10 cellular contexts compared by ENCODE assay signal in the genomic region with DNA sequence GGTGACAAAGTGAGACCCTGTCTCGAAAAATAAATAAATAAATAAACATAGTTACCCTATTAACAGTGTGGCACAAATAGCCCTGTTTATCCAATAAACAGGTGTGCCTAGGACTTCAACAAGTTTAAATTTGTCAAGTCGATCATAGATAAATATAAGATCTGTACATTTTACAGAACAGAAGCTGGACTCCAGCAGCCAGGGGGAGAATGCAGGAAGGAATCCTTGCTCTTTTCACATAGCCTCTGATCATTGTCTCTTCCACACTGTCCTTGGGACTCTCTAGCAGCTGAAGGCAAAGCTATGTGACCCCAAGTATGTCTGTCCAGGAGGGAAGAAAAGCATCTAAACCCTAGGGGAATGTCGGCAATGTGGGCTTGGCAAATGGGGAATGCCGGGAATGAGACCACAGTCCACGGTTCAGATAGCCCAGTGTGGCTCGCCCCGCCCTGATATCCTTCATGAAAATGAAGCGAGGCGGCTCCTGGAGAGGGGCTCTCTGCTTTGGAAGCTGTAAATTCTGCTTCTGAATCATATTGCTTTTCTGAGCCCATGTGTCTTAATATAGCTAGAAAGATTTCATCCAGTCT. TPM values are rescaled to one million over a fixed set of nuclear protein-coding genes. Genes with fewer than 3 reads are reported as not detected.
DNase-seq lines count a peak whose midpoint lies in the region; ATAC-seq, FAIRE-seq and TF ChIP-seq lines count a peak whose summit lies in the region.
"Had no signal": no experiment of that assay in that cellular context is flagged by ENCODE, and none has a peak within 500 bp of the region (broad histone marks: within the 10 kb centered on the region; RNA-seq: fewer than 3 reads in every experiment).

No MANE protein-coding gene starts in this region.

- peaks cover 12% of the 10 kb centered on the region for H3K4me1 ChIP-seq in left ventricle myocardium inferior
- H3K4me1 ChIP-seq in K562 (replicated peaks in 1 of 2; ENCODE audit: control insufficient read depth in 2 of 2, insufficient read depth in 2 of 2, low read length in 2 of 2): peaks cover 0 to 9% of the 10 kb centered on the region in 2 experiments; a peak in 4 of 5 replicates
- peaks cover 8% of the 10 kb centered on the region for H3K4me1 ChIP-seq in mesenchymal stem cell (ENCODE audit: control insufficient read depth, insufficient read depth, low read depth, low read length)

- H3K4ac ChIP-seq in mesenchymal stem cell (ENCODE audit: low read depth in 1 of 2, low read length in 2 of 2): no peak overlapping the region

- no peaks in the 10 kb centered on the region for H3K79me2 ChIP-seq in K562 (ENCODE audit: control insufficient read depth, insufficient read depth, low read length)

- H3K18ac ChIP-seq in mesenchymal stem cell (ENCODE audit: low read depth in 1 of 2, low read length in 2 of 2): peak overlapping the region in 1 of 2 experiments; percentile 57

- H3K9me3 ChIP-seq in left ventricle myocardium inferior (replicated peaks): no peaks in the 10 kb centered on the region
- H3K9me3 ChIP-seq in K562 (replicated peaks; ENCODE audit: control insufficient read depth, insufficient read depth, low read depth, low read length): no peaks in the 10 kb centered on the region
- H3K9me3 ChIP-seq in mesenchymal stem cell (ENCODE audit: control insufficient read depth, low read length): no peaks in the 10 kb centered on the region

- H3K9ac ChIP-seq in K562 (ENCODE audit: insufficient read depth in 1 of 2, low read depth in 2 of 2, low read length in 2 of 2): peak overlapping the region in 1 of 2 experiments; percentile 63; a peak in 1 of 4 replicates
- H3K9ac ChIP-seq in mesenchymal stem cell (ENCODE audit: low read length): peak overlapping the region; percentile 51

- H3K36me3 ChIP-seq in left ventricle myocardium inferior (no peaks in the 10 kb centered on the region), K562 (ENCODE audit: control insufficient read depth, insufficient read depth, low read length) (no peaks in the 10 kb centered on the region), mesenchymal stem cell (ENCODE audit: control insufficient read depth in 1 of 2, insufficient read depth in 2 of 2, low read depth in 1 of 2, low read length in 2 of 2) (no peaks in the 10 kb centered on the region)

- no peak overlapping the region for H2BK120ac ChIP-seq in mesenchymal stem cell (ENCODE audit: low read depth, low read length)

- TF ChIP-seq POLR2A in K562 (conservative IDR thresholded peaks at IDR 0.05): no peak

- TF ChIP-seq RAD21 in K562 (CRISPR knock-in tag; conservative IDR thresholded peaks at IDR 0.05 in 1 of 2, IDR thresholded peaks at IDR 0.05 in 1 of 2): no peak

- no peak overlapping the region for H2BK15ac ChIP-seq in mesenchymal stem cell (ENCODE audit: low read depth, poor library complexity, severe bottlenecking)

- peak overlapping the region in 1 of 2 experiments; percentile 78 for H2BK12ac ChIP-seq in mesenchymal stem cell (ENCODE audit: low read length in 2 of 2)

- H3K14ac ChIP-seq in mesenchymal stem cell (ENCODE audit: low read length in 2 of 2): no peak overlapping the region

- H3K4me3 ChIP-seq in left ventricle myocardium inferior (no peak overlapping the region), K562 (no peak overlapping the region), mesenchymal stem cell (ENCODE audit: insufficient read depth in 1 of 2, low read depth in 1 of 2, low read length in 2 of 2) (no peak overlapping the region)

- H3K4me2 ChIP-seq in K562 (ENCODE audit: insufficient read depth, low read length) (peak overlapping the region; percentile 44), mesenchymal stem cell (ENCODE audit: low read length, poor library complexity, severe bottlenecking) (peak overlapping the region; percentile 50)

- POLR2A ChIA-PET in K562 (lab: Yijun Ruan, JAX): interaction anchor here (0.6 to 1.4 kb wide), 2 partner anchors 15 to 118 kb away, joined by 3 to 4 read pairs; no protein-coding TSS in a partner anchor

- no peak for DNase-seq in Right ventricle myocardium inferior (ENCODE audit: missing footprints)
- DNase-seq in left ventricle myocardium inferior: no peak
- peak in 2 of 4 experiments; percentile 12 to 20 for DNase-seq in K562 (ENCODE audit: extremely low read depth in 1 of 4, low spot score in 3 of 4)
- DNase-seq in mesenchymal stem cell: peak; percentile 35
- DNase-seq in urothelium cell line (ENCODE audit: low spot score): peak; percentile 84
- DNase-seq in OCI-M1 (lab: John Stamatoyannopoulos, UW): no peak
- no peak for DNase-seq in GOT3 (lab: John Stamatoyannopoulos, UW)
- DNase-seq in globus pallidus (ENCODE audit: low spot score): no peak
- DNase-seq: 8988T; activated CD4-positive, CD25-positive, alpha-beta regulatory T cell had no signal

- H2BK5ac ChIP-seq in mesenchymal stem cell (ENCODE audit: low read depth, low read length, poor library complexity, severe bottlenecking): peak overlapping the region; percentile 92

- TF ChIP-seq CTCF in left ventricle myocardium inferior (IDR thresholded peaks at IDR 0.05; ENCODE audit: borderline replicate concordance) (no peak), K562 (IDR thresholded peaks at IDR 0.05 in 2 of 3, conservative IDR thresholded peaks at IDR 0.05 in 1 of 3; ENCODE audit: insufficient read depth in 2 of 3, low read depth in 1 of 3, low read length in 3 of 3) (no peak)

- peak overlapping the region; percentile 8 for H4K8ac ChIP-seq in mesenchymal stem cell (ENCODE audit: low read length)

- H3K27me3 ChIP-seq in left ventricle myocardium inferior (ENCODE audit: low read depth) (no peaks in the 10 kb centered on the region), K562 (ENCODE audit: control insufficient read depth in 2 of 2, insufficient read depth in 2 of 2, low read length in 2 of 2) (peaks cover 6 to 7% of the 10 kb centered on the region in 2 experiments; a peak in 4 of 5 replicates), mesenchymal stem cell (ENCODE audit: control insufficient read depth in 1 of 2, insufficient read depth in 1 of 2, low read length in 2 of 2) (peaks cover 0 to 15% of the 10 kb centered on the region in 2 experiments)

- H2AFZ ChIP-seq in K562 (ENCODE audit: low read depth, low read length) (peak overlapping the region; percentile 74), mesenchymal stem cell (ENCODE audit: low read depth, low read length) (peak overlapping the region; percentile 71)

- FAIRE-seq in K562 (lab: Jason Lieb, UNC) (no peak), urothelium cell line (lab: Jason Lieb, UNC) (peak; percentile 23)

- BruUV-seq in K562 (replicated peaks; lab: Mats Ljungman, UMichigan): no TSS peak

- WGBS in K562 (ENCODE audit: insufficient coverage, low coverage, missing lambda C conversion rate): 26% methylated on average over 9 of the region's 9 CpGs
- WGBS in mesenchymal stem cell: 49% methylated on average over 8 of the region's 9 CpGs

- peak; percentile 16 for ATAC-seq in Right ventricle myocardium inferior
- ATAC-seq in K562: peak; percentile 32; the same call in 1 of the 3 replicates

- CTCF ChIA-PET in K562 (lab: Yijun Ruan, JAX; ENCODE audit: low intra/inter-chr PET ratio): interaction anchor here (0.6 kb wide), 1 partner anchor 18 kb away, joined by 3 read pairs; no protein-coding TSS in a partner anchor

- no peaks in the 10 kb centered on the region; the same call in 1 of the 2 replicates for H4K20me1 ChIP-seq in K562 (replicated peaks; ENCODE audit: control insufficient read depth, insufficient read depth, low read length)

- in situ Hi-C loops in K562 (cut with MboI): no loop called here

- H3K79me1 ChIP-seq in mesenchymal stem cell (replicated peaks; ENCODE audit: low read length, poor library complexity, severe bottlenecking): no peaks in the 10 kb centered on the region

- H3K27ac ChIP-seq in left ventricle myocardium inferior (replicated peaks): no peak overlapping the region
- no peak overlapping the region for H3K27ac ChIP-seq in K562 (ENCODE audit: extremely low read depth, low read depth, low read length)
- H3K27ac ChIP-seq in mesenchymal stem cell (ENCODE audit: low read length, poor library complexity, severe bottlenecking): peak overlapping the region; percentile 99

- TF ChIP-seq EP300 in K562 (IDR thresholded peaks at IDR 0.05; ENCODE audit: low read length): no peak

- no peaks in the 10 kb centered on the region for H3K9me1 ChIP-seq in K562 (ENCODE audit: control insufficient read depth, insufficient read depth, low read length)

- intact Hi-C loops in Right ventricle myocardium inferior (cut with DNase I): no loop called here
- intact Hi-C loops in left ventricle myocardium inferior (cut with micrococcal nuclease): no loop called here
- intact Hi-C loops in K562 (cut with micrococcal nuclease): no loop called here

- H4K91ac ChIP-seq in mesenchymal stem cell (ENCODE audit: low read length): no peak overlapping the region

- peak overlapping the region in 1 of 2 experiments; percentile 35 for H3K23ac ChIP-seq in mesenchymal stem cell (ENCODE audit: low read length in 2 of 2)

- peak overlapping the region; percentile 54 for H2AK5ac ChIP-seq in mesenchymal stem cell (ENCODE audit: low read length, severe bottlenecking)

RNA-seq across cellular contexts. Expression of a gene that starts 24.8 kb away (rescaled TPM):
- total RNA-seq in Right ventricle myocardium inferior (59.0 TPM), left ventricle myocardium inferior (42.2 TPM), K562 (2014; rRNA removed) (107 and 125 TPM in 2 replicates), K562 (2014; rRNA removed; fragmentation: Illumina TruSeq; extraction: Trizol) (65.3 and 79.9 TPM in 2 replicates), K562 (2015; rRNA removed; fragmentation: Illumina TruSeq; extraction: Trizol) (70.5 and 74.3 TPM in 2 replicates), K562 (2021) (113 and 115 TPM in 2 replicates)
- total RNA-seq in K562 (2011; cell fraction: chromatin; rRNA removed; ENCODE audit: low replicate concordance): 67.9 and 104 TPM in 2 replicates
- 72.2 and 76.5 TPM in 2 replicates for total RNA-seq in K562 (2011; cell fraction: nucleolus; rRNA removed)
- total RNA-seq in K562 (2011; cell fraction: nucleoplasm; rRNA removed): 69.3 and 101 TPM in 2 replicates
- polyA plus RNA-seq in K562 (2011; rRNA removed) (66.8 and 136 TPM in 2 replicates), K562 (2014; fragmentation: Illumina TruSeq; extraction: Trizol) (83.5 and 84.8 TPM in 2 replicates), K562 (2014; fragmentation: Nextera tagmentation; extraction: Ambion mirVana) (10 to 100 TPM; 57.2 to 69.1 TPM), K562 (2014; rRNA removed) (85.2 and 95.1 TPM in 2 replicates)
- 92.1 and 93.8 TPM in 2 replicates for polyA plus RNA-seq in K562 (2011; cell fraction: cytosol; rRNA removed)
- 20.1 and 22.1 TPM in 2 replicates for polyA plus RNA-seq in K562 (2011; cell fraction: nucleus; rRNA removed)
- 69.8 and 89.1 TPM in 2 replicates for polyA plus RNA-seq in K562 (2012)
- 32.5 and 47.6 TPM in 2 replicates for polyA minus RNA-seq in K562 (2011; rRNA and poly(A)+ RNA removed)
- 20.9 and 32.6 TPM in 2 replicates for polyA minus RNA-seq in K562 (2011; cell fraction: cytosol; rRNA and poly(A)+ RNA removed)
- polyA minus RNA-seq in K562 (2011; cell fraction: nucleus; rRNA and poly(A)+ RNA removed): 18.7 and 28.4 TPM in 2 replicates
- 113 TPM for polyA plus RNA-seq in mesenchymal stem cell (2013, experiment 1 of 2)
- polyA plus RNA-seq in mesenchymal stem cell (2013, experiment 2 of 2): 122 TPM

RNA-seq across cellular contexts. Expression of a gene that starts 26.2 kb away (rescaled TPM):
- total RNA-seq in Right ventricle myocardium inferior (50.3 TPM), left ventricle myocardium inferior (38.8 TPM), K562 (2014; rRNA removed) (13.5 and 20.4 TPM in 2 replicates), K562 (2014; rRNA removed; fragmentation: Illumina TruSeq; extraction: Trizol) (6.5 and 10.0 TPM in 2 replicates), K562 (2015; rRNA removed; fragmentation: Illumina TruSeq; extraction: Trizol) (14.4 and 17.2 TPM in 2 replicates), K562 (2021) (32.8 and 42.1 TPM in 2 replicates)
- total RNA-seq in K562 (2011; cell fraction: chromatin; rRNA removed; ENCODE audit: low replicate concordance): 116 and 363 TPM in 2 replicates
- total RNA-seq in K562 (2011; cell fraction: nucleolus; rRNA removed): 190 and 220 TPM in 2 replicates
- 137 and 149 TPM in 2 replicates for total RNA-seq in K562 (2011; cell fraction: nucleoplasm; rRNA removed)
- polyA plus RNA-seq in K562 (2011; rRNA removed) (15.7 and 53.7 TPM in 2 replicates), K562 (2014; fragmentation: Illumina TruSeq; extraction: Trizol) (48.1 and 55.6 TPM in 2 replicates), K562 (2014; fragmentation: Nextera tagmentation; extraction: Ambion mirVana) (1 to 10 TPM in 1 of 2 experiments, under 1 TPM in 1; 0.35 to 1.6 TPM), K562 (2014; rRNA removed) (26.1 and 31.4 TPM in 2 replicates)
- 33.2 and 34.4 TPM in 2 replicates for polyA plus RNA-seq in K562 (2011; cell fraction: cytosol; rRNA removed)
- polyA plus RNA-seq in K562 (2011; cell fraction: nucleus; rRNA removed): 322 and 398 TPM in 2 replicates
- polyA plus RNA-seq in K562 (2012): 42.5 and 69.5 TPM in 2 replicates
- polyA minus RNA-seq in K562 (2011; rRNA and poly(A)+ RNA removed): 11.4 and 20.1 TPM in 2 replicates
- 28.0 and 36.5 TPM in 2 replicates for polyA minus RNA-seq in K562 (2011; cell fraction: cytosol; rRNA and poly(A)+ RNA removed)
- 74.6 and 97.4 TPM in 2 replicates for polyA minus RNA-seq in K562 (2011; cell fraction: nucleus; rRNA and poly(A)+ RNA removed)
- polyA plus RNA-seq in mesenchymal stem cell (2013, experiment 1 of 2): 38.5 TPM
- polyA plus RNA-seq in mesenchymal stem cell (2013, experiment 2 of 2): 37.2 TPM

Comparison
In these comparisons a context has a peak if more than half of its experiments do, and no peak if none do; other contexts are left out.
1. DNase-seq: peak in mesenchymal stem cell (single experiment) and urothelium cell line (single experiment); none in Right ventricle myocardium inferior (single experiment), left ventricle myocardium inferior (single experiment), OCI-M1 (single experiment), GOT3 (single experiment) and globus pallidus (single experiment).